In the genomic region with DNA sequence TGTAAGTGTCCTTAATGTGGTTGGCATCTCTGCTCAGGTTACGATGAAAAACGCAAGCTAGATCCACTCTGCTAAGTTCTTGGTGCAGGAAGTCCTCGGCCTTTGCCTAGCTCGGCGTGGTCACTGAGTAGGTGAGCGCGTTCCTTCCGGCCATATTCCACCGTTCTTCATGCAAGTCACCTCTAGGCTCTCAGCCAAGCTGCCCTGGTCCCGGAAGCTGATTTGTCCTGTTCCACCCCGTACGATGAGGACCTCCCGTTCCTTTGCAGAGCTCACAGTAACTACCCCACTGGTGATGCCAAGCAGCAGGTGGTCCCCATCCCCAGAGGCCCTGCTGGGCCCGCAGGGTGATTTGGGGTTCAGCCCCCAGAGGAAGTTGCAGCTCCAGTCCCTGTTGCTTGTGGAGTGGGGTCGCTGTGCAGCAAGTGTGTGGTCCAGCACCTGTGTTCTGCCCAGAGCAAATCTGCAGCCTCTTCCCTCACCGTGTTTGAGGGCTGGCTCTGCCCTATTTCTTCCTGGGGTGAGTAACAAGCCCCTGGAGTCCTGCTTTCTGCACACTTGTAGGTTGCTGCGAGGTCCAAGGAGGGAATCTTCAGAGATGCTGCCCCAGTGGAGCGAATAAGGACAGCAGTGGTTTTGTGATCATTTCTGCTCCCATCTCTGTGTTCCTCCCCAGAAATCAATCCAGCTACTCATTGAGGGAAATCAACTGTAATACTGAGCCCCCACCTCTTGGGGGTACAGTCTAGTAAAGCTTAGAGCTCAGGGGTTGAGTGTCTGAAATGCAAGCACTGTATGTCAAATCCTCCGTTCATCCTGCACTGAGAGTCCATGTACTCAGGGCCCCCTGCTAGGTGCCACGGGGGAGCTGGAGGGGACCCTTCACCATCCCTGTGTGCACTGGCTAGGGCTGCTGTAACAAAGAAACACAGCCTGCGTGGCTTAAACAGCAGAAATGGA, we compare ENCODE assay signal across 1 cellular context.
TF ChIP-seq lines count a peak whose summit lies in the region.

No MANE protein-coding gene starts in this region.

TF ChIP-seq in GM23338, 12 proteins besides CTCF, POLR2A, EP300 and RAD21 (continued from another document):
- no peak for TF ChIP-seq ZNF114 (CRISPR knock-in tag; IDR thresholded peaks at IDR 0.05)
- no peak for TF ChIP-seq JUNB (IDR thresholded peaks at IDR 0.05; ENCODE audit: unreplicated experiment)
- TF ChIP-seq, protein P1, sequence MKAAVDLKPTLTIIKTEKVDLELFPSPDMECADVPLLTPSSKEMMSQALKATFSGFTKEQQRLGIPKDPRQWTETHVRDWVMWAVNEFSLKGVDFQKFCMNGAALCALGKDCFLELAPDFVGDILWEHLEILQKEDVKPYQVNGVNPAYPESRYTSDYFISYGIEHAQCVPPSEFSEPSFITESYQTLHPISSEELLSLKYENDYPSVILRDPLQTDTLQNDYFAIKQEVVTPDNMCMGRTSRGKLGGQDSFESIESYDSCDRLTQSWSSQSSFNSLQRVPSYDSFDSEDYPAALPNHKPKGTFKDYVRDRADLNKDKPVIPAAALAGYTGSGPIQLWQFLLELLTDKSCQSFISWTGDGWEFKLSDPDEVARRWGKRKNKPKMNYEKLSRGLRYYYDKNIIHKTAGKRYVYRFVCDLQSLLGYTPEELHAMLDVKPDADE (IDR thresholded peaks at IDR 0.05): no peak
- no peak for TF ChIP-seq STAT1 (IDR thresholded peaks at IDR 0.05; ENCODE audit: unreplicated experiment)
- no peak for TF ChIP-seq REST (IDR thresholded peaks at IDR 0.05; ENCODE audit: unreplicated experiment)
- TF ChIP-seq CREB1 (CRISPR knock-in tag; IDR thresholded peaks at IDR 0.05; ENCODE audit: low read depth): no peak
- no peak for TF ChIP-seq ZNF331 (CRISPR knock-in tag; IDR thresholded peaks at IDR 0.05; ENCODE audit: low read depth)
- no peak for TF ChIP-seq EZH2 (IDR thresholded peaks at IDR 0.05; ENCODE audit: low read depth, unreplicated experiment)
- TF ChIP-seq EZH2phosphoT487 (IDR thresholded peaks at IDR 0.05; ENCODE audit: unreplicated experiment): no peak
- no peak for TF ChIP-seq ZNF462 (CRISPR knock-in tag; IDR thresholded peaks at IDR 0.05)
